In the genomic region with DNA sequence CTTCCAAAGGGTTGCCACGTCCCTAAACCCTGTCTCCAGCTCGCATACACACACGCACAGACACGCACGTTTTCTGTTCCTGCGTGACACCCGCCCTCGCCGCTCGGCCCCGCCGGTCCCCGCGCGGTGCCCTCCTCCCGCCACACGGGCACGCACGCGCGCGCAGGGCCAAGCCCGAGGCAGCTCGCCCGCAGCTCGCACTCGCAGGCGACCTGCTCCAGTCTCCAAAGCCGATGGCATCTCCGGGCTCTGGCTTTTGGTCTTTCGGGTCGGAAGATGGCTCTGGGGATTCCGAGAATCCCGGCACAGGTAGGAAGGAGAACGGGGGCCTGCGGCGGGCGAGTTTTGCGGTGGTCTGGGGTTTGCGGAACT, we compare ENCODE assay signal across 14 cellular contexts. TPM values are rescaled to one million over a fixed set of nuclear protein-coding genes. Genes with fewer than 3 reads are reported as not detected.
DNase-seq lines count a peak whose midpoint lies in the region; ATAC-seq lines count a peak whose summit lies in the region.
"Had no signal": no experiment of that assay in that cellular context is flagged by ENCODE, and none has a peak within 500 bp of the region (broad histone marks: within the 10 kb centered on the region; RNA-seq: fewer than 3 reads in every experiment).

A gene (plus strand): TSS at position 198 of the 372 bp plus-strand sequence. CDS start 36 bp downstream, at position 234.

- H3K27me3 ChIP-seq in iPS-15b (ENCODE audit: control insufficient read depth, insufficient read depth, low read length) = peaks cover 88% of the 10 kb centered on the region

- H3K27me3 Mint-ChIP-seq in activated CD4-positive, alpha-beta T cell treated with anti-CD3 and anti-CD28 coated beads, Interleukin-2, amount 10 ng/mL, durations not matched to agents 7 days and 5 days = peaks cover 90% of the 10 kb centered on the region
- H3K27me3 Mint-ChIP-seq in stimulated activated naive CD8-positive, alpha-beta T cell treated with anti-CD3 and anti-CD28 coated beads, Interleukin-15, amount 100 ng/mL, for 72 hours = no peaks in the 10 kb centered on the region

- H3K4me1 Mint-ChIP-seq in activated CD4-positive, alpha-beta T cell treated with anti-CD3 and anti-CD28 coated beads, Interleukin-2, amount 10 ng/mL, durations not matched to agents 7 days and 5 days = peaks cover 27% of the 10 kb centered on the region
- peaks cover 44% of the 10 kb centered on the region for H3K4me1 Mint-ChIP-seq in stimulated activated naive CD8-positive, alpha-beta T cell treated with anti-CD3 and anti-CD28 coated beads, Interleukin-15, amount 100 ng/mL, for 72 hours

- POLR2A ChIA-PET in activated CD4-positive, alpha-beta T cell treated with anti-CD3 and anti-CD28 coated beads, Interleukin-2, amount 10 ng/mL, durations not matched to agents 7 days and 5 days (lab: Charles Lee) = no interaction called here

- H3K4me3 Mint-ChIP-seq in activated CD4-positive, alpha-beta T cell treated with anti-CD3 and anti-CD28 coated beads, Interleukin-2, amount 10 ng/mL, durations not matched to agents 7 days and 5 days = peak within 1 kb of the TSS; percentile 19
- peak within 1 kb of the TSS; percentile 67 to 74 for H3K4me3 Mint-ChIP-seq in stimulated activated naive CD8-positive, alpha-beta T cell treated with anti-CD3 and anti-CD28 coated beads, Interleukin-15, amount 100 ng/mL, for 72 hours

- H3K4me3 ChIP-seq in iPS-15b (ENCODE audit: low read depth, low read length) = peak within 1 kb of the TSS; percentile 44

- H3K36me3 ChIP-seq in iPS-15b (ENCODE audit: control insufficient read depth, insufficient read depth, low read length) = no peaks in the 10 kb centered on the region
- H3K36me3 ChIP-seq: pancreas had no signal

- DNase-seq in activated CD4-positive, alpha-beta T cell treated with anti-CD3 and anti-CD28 coated beads, Interleukin-2, amount 10 ng/mL, durations not matched to agents 7 days and 5 days = no peak
- DNase-seq in activated CD4-positive, alpha-beta T cell treated with anti-CD3 and anti-CD28 coated beads, Interleukin-2, amount 50 U/mL, for 4 hours = no peak
- peak; percentile 4 to 5 for DNase-seq in activated CD4-positive, alpha-beta T cell treated with anti-CD3 and anti-CD28 coated beads, Interleukin-2, amount 50 U/mL, for 48 hours
- DNase-seq in stimulated activated naive CD8-positive, alpha-beta T cell treated with anti-CD3 and anti-CD28 coated beads, Interleukin-15, amount 100 ng/mL, for 72 hours = no peak
- no peak for DNase-seq in medulla oblongata (ENCODE audit: extremely low spot score)
- no peak for DNase-seq in GM03348 (ENCODE audit: low spot score)
- DNase-seq: amniotic stem cell, NCI-H446 had no signal

- CTCF ChIA-PET in activated CD4-positive, alpha-beta T cell treated with anti-CD3 and anti-CD28 coated beads, Interleukin-2, amount 10 ng/mL, durations not matched to agents 7 days and 5 days (lab: Charles Lee) = no interaction called here

- H3K9ac ChIP-seq in iPS-15b (ENCODE audit: low read depth, low read length) = no peak within 1 kb of the TSS

- H3K9me3 Mint-ChIP-seq in activated CD4-positive, alpha-beta T cell treated with anti-CD3 and anti-CD28 coated beads, Interleukin-2, amount 10 ng/mL, durations not matched to agents 7 days and 5 days = no peaks in the 10 kb centered on the region
- H3K9me3 Mint-ChIP-seq in stimulated activated naive CD8-positive, alpha-beta T cell treated with anti-CD3 and anti-CD28 coated beads, Interleukin-15, amount 100 ng/mL, for 72 hours = no peaks in the 10 kb centered on the region

- H3K9me3 ChIP-seq in iPS-15b (ENCODE audit: control insufficient read depth, insufficient read depth, low read length) = no peaks in the 10 kb centered on the region
- H3K9me3 ChIP-seq: pancreas had no signal

- no peaks in the 10 kb centered on the region for H3K36me3 Mint-ChIP-seq in activated CD4-positive, alpha-beta T cell treated with anti-CD3 and anti-CD28 coated beads, Interleukin-2, amount 10 ng/mL, durations not matched to agents 7 days and 5 days (ENCODE audit: low read depth)

- peak; percentile 19 for ATAC-seq in stimulated activated naive CD8-positive, alpha-beta T cell treated with anti-CD3 and anti-CD28 coated beads, Interleukin-15, amount 100 ng/mL, for 72 hours
- no peak for ATAC-seq in GM21447 (IDR thresholded peaks at IDR 0.05; ENCODE audit: unreplicated experiment)
- ATAC-seq: HCT116 had no signal

- H3K4me1 ChIP-seq in iPS-15b (ENCODE audit: control insufficient read depth, insufficient read depth, low read length) = peaks cover 20% of the 10 kb centered on the region

- H3K27ac Mint-ChIP-seq in activated CD4-positive, alpha-beta T cell treated with anti-CD3 and anti-CD28 coated beads, Interleukin-2, amount 10 ng/mL, durations not matched to agents 7 days and 5 days = peak within 1 kb of the TSS; percentile 79
- no peak within 1 kb of the TSS for H3K27ac Mint-ChIP-seq in stimulated activated naive CD8-positive, alpha-beta T cell treated with anti-CD3 and anti-CD28 coated beads, Interleukin-15, amount 100 ng/mL, for 72 hours

RNA-seq across cellular contexts. Expression of the gene that starts here (rescaled TPM):
- not detected for total RNA-seq in activated CD4-positive, alpha-beta T cell treated with anti-CD3 and anti-CD28 coated beads, Interleukin-2, amount 10 ng/mL, durations not matched to agents 7 days and 5 days
- total RNA-seq: glomerular endothelial cell; T-helper 2 cell treated with Interferon-gamma antibody and Interleukin-4, amounts not matched to agents 100 ng/mL and 5 ng/mL, for 36 hours had no signal

Comparison
In these comparisons a context has a peak if more than half of its experiments do, and no peak if none do; other contexts are left out.
1. DNase-seq: peak in activated CD4-positive, alpha-beta T cell treated with anti-CD3 and anti-CD28 coated beads, Interleukin-2, amount 50 U/mL, for 48 hours (2 of 2); none in activated CD4-positive, alpha-beta T cell treated with anti-CD3 and anti-CD28 coated beads, Interleukin-2, amount 10 ng/mL, durations not matched to agents 7 days and 5 days (single experiment), activated CD4-positive, alpha-beta T cell treated with anti-CD3 and anti-CD28 coated beads, Interleukin-2, amount 50 U/mL, for 4 hours (0 of 2), stimulated activated naive CD8-positive, alpha-beta T cell treated with anti-CD3 and anti-CD28 coated beads, Interleukin-15, amount 100 ng/mL, for 72 hours (0 of 2), medulla oblongata (single experiment) and GM03348 (single experiment).